Comparison of ENCODE assay signal across 32 cellular contexts in the genomic region with DNA sequence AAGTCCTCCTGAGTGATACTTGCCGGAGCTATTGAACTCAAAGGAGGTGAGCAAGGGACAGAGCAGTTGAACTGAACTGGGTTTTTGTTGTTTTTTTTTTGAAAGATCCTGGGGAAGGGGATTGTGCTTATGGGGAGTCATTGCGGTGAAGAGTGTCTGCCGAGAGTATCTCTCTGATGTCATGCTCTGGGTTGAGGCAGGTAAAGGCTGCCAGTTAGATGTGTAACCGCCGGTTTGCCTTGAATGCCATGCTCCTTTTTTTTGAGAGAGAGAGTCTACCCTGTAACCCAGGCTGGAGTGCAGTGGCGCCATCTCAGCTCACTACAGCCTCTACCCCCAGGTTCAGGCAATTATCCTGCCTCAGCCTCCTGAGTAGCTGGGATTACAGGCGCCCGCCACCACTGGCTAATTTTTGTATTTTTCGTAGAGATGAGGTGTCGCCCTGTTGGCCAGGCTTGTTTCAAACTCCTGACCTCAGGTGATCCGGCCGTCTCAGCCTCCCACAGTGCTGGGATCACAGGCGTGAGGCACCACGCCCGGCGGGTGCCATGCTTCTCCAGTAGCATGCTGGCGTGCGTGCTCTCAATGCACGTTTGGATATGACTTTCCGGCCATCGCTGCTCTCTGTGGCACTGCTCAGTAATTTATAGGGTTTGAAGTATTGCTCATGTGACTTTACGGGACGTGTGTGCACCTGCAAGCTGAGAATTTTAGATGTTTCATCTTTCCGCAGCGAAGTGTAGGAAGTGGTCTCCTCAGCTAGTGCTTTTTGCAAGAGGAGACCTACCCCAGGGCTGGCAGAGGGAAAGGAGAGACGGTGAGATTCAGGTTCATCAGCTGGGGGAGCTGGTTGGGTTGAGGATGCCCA. TPM values are rescaled to one million over a fixed set of nuclear protein-coding genes. Genes with fewer than 3 reads are reported as not detected.
A peak's percentile ranks its signal among the peaks of the same experiment; 100 is the strongest.
DNase-seq lines count a peak whose midpoint lies in the region; ATAC-seq, FAIRE-seq and TF ChIP-seq lines count a peak whose summit lies in the region.
"Had no signal": no experiment of that assay in that cellular context is flagged by ENCODE, and none has a peak within 500 bp of the region (broad histone marks: within the 10 kb centered on the region; RNA-seq: fewer than 3 reads in every experiment).

No MANE protein-coding gene starts in this region.

- no peaks in the 10 kb centered on the region for H3K27me3 Mint-ChIP-seq in activated CD4-positive, alpha-beta T cell treated with anti-CD3 and anti-CD28 coated beads for 36 hours
- H3K27me3 Mint-ChIP-seq in stimulated activated naive CD8-positive, alpha-beta T cell treated with anti-CD3 and anti-CD28 coated beads, Interleukin-15, Interleukin-2, amounts not matched to agents 100 ng/mL and 50 ng/mL, for 24 hours: no peaks in the 10 kb centered on the region
- H3K27me3 Mint-ChIP-seq: IgD-negative memory B cell had no signal

- no peak overlapping the region for H3K4me3 Mint-ChIP-seq in activated CD4-positive, alpha-beta T cell treated with anti-CD3 and anti-CD28 coated beads for 36 hours
- H3K4me3 Mint-ChIP-seq in stimulated activated naive CD8-positive, alpha-beta T cell treated with anti-CD3 and anti-CD28 coated beads, Interleukin-15, Interleukin-2, amounts not matched to agents 100 ng/mL and 50 ng/mL, for 24 hours: peak overlapping the region; percentile 45
- H3K4me3 Mint-ChIP-seq: IgD-negative memory B cell, WTC11 had no signal

- no peak for TF ChIP-seq EP300 in K562 (IDR thresholded peaks at IDR 0.05; ENCODE audit: low read length)

- no peak for TF ChIP-seq POLR2A in K562 (conservative IDR thresholded peaks at IDR 0.05)
- TF ChIP-seq POLR2A in thyroid gland (IDR thresholded peaks at IDR 0.05): no peak

- WGBS in K562 (ENCODE audit: insufficient coverage, low coverage, missing lambda C conversion rate): 89% methylated on average over 25 of the region's 26 CpGs
- 89 to 92% methylated on average over 22 to 26 of the region's 26 CpGs for WGBS in thyroid gland, 2 donors

- no peak overlapping the region for H3K4me3 ChIP-seq in K562
- H3K4me3 ChIP-seq in thyroid gland (replicated peaks in 1 of 3): no peak overlapping the region
- H3K4me3 ChIP-seq: adrenal gland, left lung, SJSA1, thoracic aorta had no signal

- TF ChIP-seq RAD21 in K562 (CRISPR knock-in tag; conservative IDR thresholded peaks at IDR 0.05 in 1 of 2, IDR thresholded peaks at IDR 0.05 in 1 of 2): no peak

- peaks cover 48% of the 10 kb centered on the region for H3K36me3 Mint-ChIP-seq in activated CD4-positive, alpha-beta T cell treated with anti-CD3 and anti-CD28 coated beads for 36 hours (ENCODE audit: low read depth)
- H3K36me3 Mint-ChIP-seq in stimulated activated naive CD8-positive, alpha-beta T cell treated with anti-CD3 and anti-CD28 coated beads, Interleukin-15, Interleukin-2, amounts not matched to agents 100 ng/mL and 50 ng/mL, for 24 hours (ENCODE audit: low read depth): peaks cover 65% of the 10 kb centered on the region

- FAIRE-seq in K562 (lab: Jason Lieb, UNC): no peak
- FAIRE-seq: small intestine, urothelium cell line had no signal

- H3K27me3 ChIP-seq in K562 (ENCODE audit: control insufficient read depth in 2 of 2, insufficient read depth in 2 of 2, low read length in 2 of 2) (no peaks in the 10 kb centered on the region), thyroid gland (no peaks in the 10 kb centered on the region)
- H3K27me3 ChIP-seq: adrenal gland, left lung, SJSA1 had no signal

- H2AFZ ChIP-seq in K562 (ENCODE audit: low read depth, low read length): no peak overlapping the region

- peak overlapping the region in 1 of 2 experiments; percentile 59; a peak in 1 of 4 replicates for H3K9ac ChIP-seq in K562 (ENCODE audit: insufficient read depth in 1 of 2, low read depth in 2 of 2, low read length in 2 of 2)

- H3K27ac Mint-ChIP-seq in activated CD4-positive, alpha-beta T cell treated with anti-CD3 and anti-CD28 coated beads for 36 hours: peak overlapping the region; percentile 72
- peak overlapping the region; percentile 29 for H3K27ac Mint-ChIP-seq in stimulated activated naive CD8-positive, alpha-beta T cell treated with anti-CD3 and anti-CD28 coated beads, Interleukin-15, Interleukin-2, amounts not matched to agents 100 ng/mL and 50 ng/mL, for 24 hours
- H3K27ac Mint-ChIP-seq: WTC11 had no signal

- H4K20me1 ChIP-seq in K562 (replicated peaks; ENCODE audit: control insufficient read depth, insufficient read depth, low read length): peaks cover 31% of the 10 kb centered on the region

- H3K79me2 ChIP-seq in K562 (ENCODE audit: control insufficient read depth, insufficient read depth, low read length): peaks cover 87% of the 10 kb centered on the region

- intact Hi-C loops in activated CD4-positive, alpha-beta T cell treated with anti-CD3 and anti-CD28 coated beads for 36 hours (cut with DNase I, micrococcal nuclease): loop anchor here (10.0 kb wide), 2 partner anchors 624 to 636 kb away; a partner anchor contains a TSS
- intact Hi-C loops in K562 (cut with micrococcal nuclease): no loop called here
- intact Hi-C loops in thyroid gland (cut with DNase I): loop anchor here (10.0 kb wide), 1 partner anchor 76 kb away; a partner anchor contains a TSS

- TF ChIP-seq CTCF in K562 (IDR thresholded peaks at IDR 0.05 in 2 of 3, conservative IDR thresholded peaks at IDR 0.05 in 1 of 3; ENCODE audit: insufficient read depth in 2 of 3, low read depth in 1 of 3, low read length in 3 of 3): no peak
- TF ChIP-seq CTCF in thyroid gland (IDR thresholded peaks at IDR 0.05): no peak

- H3K36me3 ChIP-seq in K562 (ENCODE audit: control insufficient read depth, insufficient read depth, low read length) (peaks cover 92% of the 10 kb centered on the region), thyroid gland (peaks cover 19% of the 10 kb centered on the region in 2 donors)

- no peak overlapping the region for H3K4me2 ChIP-seq in K562 (ENCODE audit: insufficient read depth, low read length)

- H3K27ac ChIP-seq in K562 (ENCODE audit: extremely low read depth, low read depth, low read length) (no peak overlapping the region), thyroid gland (peak overlapping the region; percentile 45 to 71 (median 62))
- H3K27ac ChIP-seq: 22Rv1, adrenal gland, left lung, SJSA1, thoracic aorta had no signal

- CTCF ChIA-PET in activated CD4-positive, alpha-beta T cell treated with anti-CD3 and anti-CD28 coated beads for 36 hours (lab: Charles Lee): no interaction called here
- CTCF ChIA-PET in K562 (lab: Yijun Ruan, JAX; ENCODE audit: low intra/inter-chr PET ratio): no interaction called here

- no peaks in the 10 kb centered on the region for H3K9me3 Mint-ChIP-seq in activated CD4-positive, alpha-beta T cell treated with anti-CD3 and anti-CD28 coated beads for 36 hours (ENCODE audit: low read depth)
- H3K9me3 Mint-ChIP-seq in stimulated activated naive CD8-positive, alpha-beta T cell treated with anti-CD3 and anti-CD28 coated beads, Interleukin-15, Interleukin-2, amounts not matched to agents 100 ng/mL and 50 ng/mL, for 24 hours: no peaks in the 10 kb centered on the region
- H3K9me3 Mint-ChIP-seq: IgD-negative memory B cell, WTC11 had no signal

- BruUV-seq in K562 (replicated peaks; lab: Mats Ljungman, UMichigan): no TSS peak

- peak; percentile 36 for DNase-seq in activated CD4-positive, alpha-beta T cell treated with anti-CD3 and anti-CD28 coated beads for 36 hours
- no peak for DNase-seq in activated CD4-positive, alpha-beta T cell treated with anti-CD3 and anti-CD28 coated beads for 4 hours
- DNase-seq in stimulated activated naive CD8-positive, alpha-beta T cell treated with anti-CD3 and anti-CD28 coated beads, Interleukin-15, Interleukin-2, amounts not matched to agents 100 U/mL and 50 U/mL, for 24 hours: no peak
- DNase-seq in K562 (ENCODE audit: extremely low read depth in 1 of 4, low spot score in 3 of 4): no peak
- DNase-seq in thyroid gland: no peak
- DNase-seq in NOMO-1 treated with DMSO at 0.1 percent for 48 hours (lab: John Stamatoyannopoulos, UW; ENCODE audit: unreplicated experiment): no peak
- DNase-seq: adrenal gland; C1 segment of cervical spinal cord; central memory CD4-positive, alpha-beta T cell; cortex of kidney; DMS79 treated with DMSO at 0.1 percent for 48 hours; effector memory CD4-positive, alpha-beta T cell; erythroblast; GF-D8; mesenchymal stem cell; NCI-H1092 treated with DMSO at 0.1 percent for 48 hours; NCI-H1694 treated with DMSO at 0.1 percent for 48 hours; NCI-H2171; RPMI8226; small intestine; stimulated activated naive CD4-positive, alpha-beta T cell treated with Interleukin-2 at 50 U/mL for 16 hours had no signal

- in situ Hi-C loops in K562 (cut with MboI): no loop called here

- POLR2A ChIA-PET in activated CD4-positive, alpha-beta T cell treated with anti-CD3 and anti-CD28 coated beads for 36 hours (lab: Charles Lee): interaction anchor here (0.6 to 0.7 kb wide), 2 partner anchors 8 to 24 kb away, joined by 3 to 10 read pairs; a partner anchor contains a TSS
- POLR2A ChIA-PET in K562 (lab: Yijun Ruan, JAX): interaction anchor here (0.5 to 2.1 kb wide), 6 partner anchors 9 to 892 kb away, joined by 3 to 5 read pairs (median 4); no protein-coding TSS in a partner anchor

- peaks cover 46% of the 10 kb centered on the region for H3K4me1 Mint-ChIP-seq in activated CD4-positive, alpha-beta T cell treated with anti-CD3 and anti-CD28 coated beads for 36 hours
- peaks cover 38% of the 10 kb centered on the region for H3K4me1 Mint-ChIP-seq in stimulated activated naive CD8-positive, alpha-beta T cell treated with anti-CD3 and anti-CD28 coated beads, Interleukin-15, Interleukin-2, amounts not matched to agents 100 ng/mL and 50 ng/mL, for 24 hours (ENCODE audit: low read depth)
- H3K4me1 Mint-ChIP-seq: WTC11 had no signal

- no peaks in the 10 kb centered on the region for H3K9me3 ChIP-seq in K562 (replicated peaks; ENCODE audit: control insufficient read depth, insufficient read depth, low read depth, low read length)
- no peaks in the 10 kb centered on the region for H3K9me3 ChIP-seq in thyroid gland
- H3K9me3 ChIP-seq: adrenal gland, left lung, SJSA1, thoracic aorta had no signal

- H3K4me1 ChIP-seq in K562 (replicated peaks in 1 of 2; ENCODE audit: control insufficient read depth in 2 of 2, insufficient read depth in 2 of 2, low read length in 2 of 2): peaks cover 0 to 8% of the 10 kb centered on the region in 2 experiments; a peak in 2 of 5 replicates
- peaks cover 18 to 19% of the 10 kb centered on the region in 2 donors for H3K4me1 ChIP-seq in thyroid gland
- H3K4me1 ChIP-seq: adrenal gland, SJSA1 had no signal

- ATAC-seq in activated CD4-positive, alpha-beta T cell treated with anti-CD3 and anti-CD28 coated beads for 36 hours: peak; percentile 50
- no peak for ATAC-seq in stimulated activated naive CD8-positive, alpha-beta T cell treated with anti-CD3 and anti-CD28 coated beads, Interleukin-15, Interleukin-2, amounts not matched to agents 100 U/mL and 50 U/mL, for 24 hours
- ATAC-seq in K562 (no peak), HG03432 (IDR thresholded peaks at IDR 0.05; ENCODE audit: unreplicated experiment) (no peak)
- ATAC-seq: HCT116, WTC11 had no signal

- peaks cover 6% of the 10 kb centered on the region for H3K9me1 ChIP-seq in K562 (ENCODE audit: control insufficient read depth, insufficient read depth, low read length)

RNA-seq across cellular contexts. Expression of a gene that starts 8.5 kb away (rescaled TPM):
- 10 to 100 TPM; 70.0 to 76.4 TPM for total RNA-seq in activated CD4-positive, alpha-beta T cell treated with anti-CD3 and anti-CD28 coated beads for 36 hours
- total RNA-seq in K562 (2011; cell fraction: chromatin; rRNA removed; ENCODE audit: low replicate concordance): 74.4 and 112 TPM in 2 replicates
- total RNA-seq in K562 (2011; cell fraction: nucleolus; rRNA removed): 51.3 and 61.4 TPM in 2 replicates
- total RNA-seq in K562 (2011; cell fraction: nucleoplasm; rRNA removed): 61.1 and 63.4 TPM in 2 replicates
- total RNA-seq in K562 (2014; rRNA removed) (26.9 and 35.1 TPM in 2 replicates), K562 (2014; rRNA removed; fragmentation: Illumina TruSeq; extraction: Trizol) (16.0 and 16.3 TPM in 2 replicates), K562 (2015; rRNA removed; fragmentation: Illumina TruSeq; extraction: Trizol) (31.1 and 33.9 TPM in 2 replicates), K562 (2021) (81.3 and 88.7 TPM in 2 replicates), thyroid gland (10 to 100 TPM; 14.8 to 25.5 (median 20.9) TPM)
- polyA plus RNA-seq in K562 (2011; rRNA removed) (12.5 and 15.8 TPM in 2 replicates), K562 (2014; fragmentation: Illumina TruSeq; extraction: Trizol) (60.7 and 65.3 TPM in 2 replicates), K562 (2014; fragmentation: Nextera tagmentation; extraction: Ambion mirVana) (1 to 10 TPM; 1.7 to 2.0 TPM), K562 (2014; rRNA removed) (37.1 and 49.2 TPM in 2 replicates)
- 10.1 and 15.8 TPM in 2 replicates for polyA plus RNA-seq in K562 (2011; cell fraction: cytosol; rRNA removed)
- 43.3 and 65.6 TPM in 2 replicates for polyA plus RNA-seq in K562 (2011; cell fraction: nucleus; rRNA removed)
- 57.6 and 59.2 TPM in 2 replicates for polyA plus RNA-seq in K562 (2012)
- polyA minus RNA-seq in K562 (2011; rRNA and poly(A)+ RNA removed): 7.9 and 9.1 TPM in 2 replicates
- 23.7 and 30.6 TPM in 2 replicates for polyA minus RNA-seq in K562 (2011; cell fraction: cytosol; rRNA and poly(A)+ RNA removed)
- 17.5 and 19.1 TPM in 2 replicates for polyA minus RNA-seq in K562 (2011; cell fraction: nucleus; rRNA and poly(A)+ RNA removed)

RNA-seq across cellular contexts. Expression of a gene that starts 59.7 kb away (rescaled TPM):
- under 1 TPM in 1 of 2 experiments, not detected in 1; 0.18 TPM for total RNA-seq in activated CD4-positive, alpha-beta T cell treated with anti-CD3 and anti-CD28 coated beads for 36 hours
- total RNA-seq in K562 (2011; cell fraction: chromatin; rRNA removed; ENCODE audit: low replicate concordance): not detected in 2 replicates
- not detected in 2 replicates for total RNA-seq in K562 (2011; cell fraction: nucleolus; rRNA removed)
- total RNA-seq in K562 (2011; cell fraction: nucleoplasm; rRNA removed): not detected in 2 replicates
- total RNA-seq in K562 (2014; rRNA removed) (not detected in 2 replicates), K562 (2014; rRNA removed; fragmentation: Illumina TruSeq; extraction: Trizol) (not detected in 2 replicates), K562 (2015; rRNA removed; fragmentation: Illumina TruSeq; extraction: Trizol) (not detected in 2 replicates), K562 (2021) (not detected in 2 replicates), thyroid gland (not detected)
- polyA plus RNA-seq in K562 (2011; rRNA removed) (not detected in 2 replicates), K562 (2014; fragmentation: Illumina TruSeq; extraction: Trizol) (not detected in 2 replicates), K562 (2014; fragmentation: Nextera tagmentation; extraction: Ambion mirVana) (not detected), K562 (2014; rRNA removed) (not detected in 2 replicates)
- not detected in 2 replicates for polyA plus RNA-seq in K562 (2011; cell fraction: cytosol; rRNA removed)
- polyA plus RNA-seq in K562 (2011; cell fraction: nucleus; rRNA removed): 0.21 TPM in 1 of 2 replicates, not detected in the other
- not detected in 2 replicates for polyA plus RNA-seq in K562 (2012)
- polyA minus RNA-seq in K562 (2011; rRNA and poly(A)+ RNA removed): not detected in 2 replicates
- polyA minus RNA-seq in K562 (2011; cell fraction: cytosol; rRNA and poly(A)+ RNA removed): not detected in 2 replicates
- not detected in 2 replicates for polyA minus RNA-seq in K562 (2011; cell fraction: nucleus; rRNA and poly(A)+ RNA removed)
- total RNA-seq: adrenal gland, left lung, NCI-H460, SJSA1 had no signal
- polyA plus RNA-seq: adrenal gland, IgD-negative memory B cell had no signal
